ENCODE assay signal across 27 cellular contexts in the genomic region with DNA sequence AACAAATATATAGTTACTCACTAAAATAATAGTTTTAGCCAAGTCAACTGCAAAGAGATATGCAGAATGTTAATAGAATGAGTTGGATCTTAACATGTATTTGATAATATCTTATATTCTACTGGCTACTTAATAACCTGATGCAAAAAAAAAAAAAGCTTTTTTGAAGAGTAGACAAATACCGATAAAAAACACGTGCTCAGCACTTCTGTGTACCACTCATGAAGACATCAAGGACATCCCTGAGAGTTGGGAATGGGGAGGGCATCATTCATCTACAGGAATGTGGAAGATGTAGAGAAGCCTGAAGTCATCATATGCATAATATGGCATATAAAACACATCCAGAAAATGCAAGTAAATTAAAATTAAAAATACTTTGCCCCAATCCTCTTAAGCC.
"Had no signal": no experiment of that assay in that cellular context is flagged by ENCODE, and none has a peak within 500 bp of the region (broad histone marks: within the 10 kb centered on the region; RNA-seq: fewer than 3 reads in every experiment).

No MANE protein-coding gene starts in this region.

- H3K9me3 ChIP-seq: stomach, suprapubic skin, testis, thoracic aorta, thyroid gland, tibial artery, tibial nerve, transverse colon, upper lobe of left lung, upper lobe of right lung, uterus, vagina had no signal

- H3K27me3 ChIP-seq: stomach, suprapubic skin, testis, thyroid gland, tibial artery, tibial nerve, transverse colon, upper lobe of left lung, upper lobe of right lung, uterus, vagina had no signal

- H3K36me3 ChIP-seq: stomach, suprapubic skin, thoracic aorta, thyroid gland, tibial artery, tibial nerve, transverse colon, upper lobe of left lung, upper lobe of right lung, uterus, vagina had no signal

- H3K4me1 ChIP-seq: stomach, suprapubic skin, testis, thyroid gland, tibial artery, tibial nerve, transverse colon, upper lobe of left lung, upper lobe of right lung, uterus, vagina had no signal

- H3K27ac ChIP-seq: stomach, suprapubic skin, testis, thoracic aorta, thyroid gland, tibial artery, tibial nerve, transverse colon, upper lobe of left lung, upper lobe of right lung, uterus, vagina had no signal

- DNase-seq: stimulated activated CD4-positive, alpha-beta T cell treated with anti-CD3 and anti-CD28 coated beads, Interleukin-2, amount 100 ng/mL, for 48 hours; stimulated activated CD4-positive, alpha-beta T cell treated with anti-CD3 and anti-CD28 coated beads, Interleukin-4, amount 100 ng/mL, for 1 hour; stimulated activated CD4-positive, alpha-beta T cell treated with anti-CD3 and anti-CD28 coated beads, Interleukin-4, amount 100 ng/mL, for 24 hours; stimulated activated CD4-positive, alpha-beta T cell treated with anti-CD3 and anti-CD28 coated beads, Interleukin-4, amount 100 ng/mL, for 4 hours; stimulated activated CD8-positive, alpha-beta memory T cell treated with anti-CD3 and anti-CD28 coated beads, Interleukin-4, amount 100 ng/mL, for 48 hours; stimulated activated naive B cell treated with anti-CD40 and anti-IgM and Interleukin-4, amounts not matched to agents 10 μg/mL and 1 μg/mL and 100 μg/mL, for 72 hours; stimulated activated naive CD4-positive, alpha-beta T cell; stimulated activated naive CD4-positive, alpha-beta T cell treated with Interleukin-2 at 50 U/mL for 16 hours; stimulated activated naive CD8-positive, alpha-beta T cell treated with anti-CD3 and anti-CD28 coated beads, Interleukin-15, amount 100 ng/mL, for 72 hours; stimulated activated naive CD8-positive, alpha-beta T cell treated with anti-CD3 and anti-CD28 coated beads, Interleukin-15, Interleukin-2, amounts not matched to agents 100 U/mL and 50 U/mL, for 24 hours; stomach; substantia nigra; testis; thyroid gland; tibial artery; transverse colon; trophoblast cell; upper lobe of left lung; upper lobe of right lung; uterus had no signal

- ATAC-seq: stimulated activated effector memory CD8-positive, alpha-beta T cell treated with anti-CD3 and anti-CD28 coated beads, Interleukin-12 subunit alpha, Interleukin-12 subunit beta, amount 100 ng/mL, for 72 hours; stimulated activated memory B cell treated with anti-CD40 and anti-IgM and Interleukin-4, amounts not matched to agents 10 μg/mL and 1 μg/mL and 100 μg/mL, for 72 hours; stimulated activated naive B cell treated with anti-CD40 and anti-IgM and Interleukin-4, amounts not matched to agents 10 μg/mL and 1 μg/mL and 100 μg/mL, for 72 hours; stimulated activated naive CD8-positive, alpha-beta T cell treated with anti-CD3 and anti-CD28 coated beads, Interleukin-15, amount 100 ng/mL, for 72 hours; stimulated activated naive CD8-positive, alpha-beta T cell treated with anti-CD3 and anti-CD28 coated beads, Interleukin-15, Interleukin-2, amounts not matched to agents 100 U/mL and 50 U/mL, for 24 hours; upper lobe of right lung had no signal

- H3K4me3 ChIP-seq: stomach, suprapubic skin, testis, thoracic aorta, thyroid gland, tibial artery, tibial nerve, transverse colon, upper lobe of left lung, upper lobe of right lung, uterus, vagina had no signal

- FAIRE-seq: urothelium cell line had no signal
